8 cellular contexts compared by ENCODE assay signal in genomic region chr11:46889689-46890475, GRCh38. TPM values are rescaled to one million over a fixed set of nuclear protein-coding genes. Genes with fewer than 3 reads are reported as not detected.
A peak's percentile ranks its signal among the peaks of the same experiment; 100 is the strongest.
DNase-seq lines count a peak whose midpoint lies in the region; ATAC-seq lines count a peak whose summit lies in the region.

No MANE protein-coding gene starts in this region.

- H3K36me3 ChIP-seq in mesendoderm (ENCODE audit: control insufficient read depth, insufficient read depth, low read length), result peaks cover 29% of the 10 kb centered on the region

- H3K79me2 ChIP-seq in mesendoderm (ENCODE audit: control insufficient read depth, insufficient read depth, low read length), result no peaks in the 10 kb centered on the region

- H3K4ac ChIP-seq in mesendoderm (ENCODE audit: low read depth, low read length), result no peak overlapping the region

- DNase-seq in DMS79 treated with DMSO at 0.1 percent for 48 hours (lab: John Stamatoyannopoulos, UW), result peak; percentile 92
- DNase-seq in NCI-H774 (lab: John Stamatoyannopoulos, UW), result peak; percentile 57
- peak; percentile 77 to 84 for DNase-seq in activated CD4-positive, alpha-beta T cell treated with anti-CD3 and anti-CD28 coated beads, Interleukin-2, amount 50 U/mL, for 48 hours
- peak; percentile 64 for DNase-seq in effector CD8-positive, alpha-beta T cell (lab: John Stamatoyannopoulos, UW)
- DNase-seq in mesendoderm, result peak; percentile 85
- DNase-seq in stimulated activated CD8-positive, alpha-beta memory T cell treated with anti-CD3 and anti-CD28 coated beads, Interleukin-2, amount 100 ng/mL, for 1 hour (ENCODE audit: low read depth in 2 of 2), result peak; percentile 47 to 51

- no peak overlapping the region for H2AK5ac ChIP-seq in mesendoderm (ENCODE audit: low read length)

- no peaks in the 10 kb centered on the region for H3K4me1 ChIP-seq in mesendoderm (ENCODE audit: control insufficient read depth, low read depth, low read length)

- H3K4me2 ChIP-seq in mesendoderm (ENCODE audit: low read length), result no peak overlapping the region

- no peak overlapping the region for H3K18ac ChIP-seq in mesendoderm (ENCODE audit: low read length)

- H4K5ac ChIP-seq in mesendoderm (ENCODE audit: low read length), result no peak overlapping the region

- H3K56ac ChIP-seq in mesendoderm (ENCODE audit: low read length), result peak overlapping the region; percentile 2

- no peak overlapping the region for H3K4me3 ChIP-seq in mesendoderm (ENCODE audit: low read length)

- H3K27me3 ChIP-seq in mesendoderm (ENCODE audit: insufficient read depth, low read length, poor library complexity), result no peaks in the 10 kb centered on the region

- ATAC-seq in HG03342 (IDR thresholded peaks at IDR 0.05; ENCODE audit: unreplicated experiment) (peak; percentile 62), GM19324 (IDR thresholded peaks at IDR 0.05; ENCODE audit: low FRiP score, unreplicated experiment) (no peak)

- WGBS in mesendoderm (ENCODE audit: extremely low coverage, insufficient coverage, low lambda C conversion rate), result no CpG with 5 or more reads among the region's 23 CpGs

- no peak overlapping the region for H2BK5ac ChIP-seq in mesendoderm (ENCODE audit: low read length)

- H4K8ac ChIP-seq in mesendoderm (ENCODE audit: low read depth, low read length), result no peak overlapping the region

- H3K9ac ChIP-seq in mesendoderm (ENCODE audit: low read length), result no peak overlapping the region

- H3K23ac ChIP-seq in mesendoderm (ENCODE audit: low read length), result no peak overlapping the region

- H2BK15ac ChIP-seq in mesendoderm (replicated peaks; ENCODE audit: low read depth), result no peak overlapping the region

- no peak overlapping the region for H3K27ac ChIP-seq in mesendoderm (ENCODE audit: low read depth, low read length)

- H2BK120ac ChIP-seq in mesendoderm (ENCODE audit: low read depth, low read length), result no peak overlapping the region

- no peaks in the 10 kb centered on the region for H3K79me1 ChIP-seq in mesendoderm (ENCODE audit: low read length)

RNA-seq across cellular contexts. Expression of gene LRP4, which starts 28.5 kb away (rescaled TPM):
- 14.5 TPM for polyA plus RNA-seq in mesendoderm (2013, experiment 1 of 2)
- 13.3 TPM for polyA plus RNA-seq in mesendoderm (2013, experiment 2 of 2)

RNA-seq across cellular contexts. Expression of gene CKAP5, which starts 43.8 kb away (rescaled TPM):
- 48.6 TPM for polyA plus RNA-seq in mesendoderm (2013, experiment 1 of 2)
- polyA plus RNA-seq in mesendoderm (2013, experiment 2 of 2), result 48.5 TPM

RNA-seq across cellular contexts. Expression of gene CSTPP1, which starts 46.7 kb away (rescaled TPM):
- 15.5 TPM for polyA plus RNA-seq in mesendoderm (2013, experiment 1 of 2)
- 16.1 TPM for polyA plus RNA-seq in mesendoderm (2013, experiment 2 of 2)
